In the genomic region with DNA sequence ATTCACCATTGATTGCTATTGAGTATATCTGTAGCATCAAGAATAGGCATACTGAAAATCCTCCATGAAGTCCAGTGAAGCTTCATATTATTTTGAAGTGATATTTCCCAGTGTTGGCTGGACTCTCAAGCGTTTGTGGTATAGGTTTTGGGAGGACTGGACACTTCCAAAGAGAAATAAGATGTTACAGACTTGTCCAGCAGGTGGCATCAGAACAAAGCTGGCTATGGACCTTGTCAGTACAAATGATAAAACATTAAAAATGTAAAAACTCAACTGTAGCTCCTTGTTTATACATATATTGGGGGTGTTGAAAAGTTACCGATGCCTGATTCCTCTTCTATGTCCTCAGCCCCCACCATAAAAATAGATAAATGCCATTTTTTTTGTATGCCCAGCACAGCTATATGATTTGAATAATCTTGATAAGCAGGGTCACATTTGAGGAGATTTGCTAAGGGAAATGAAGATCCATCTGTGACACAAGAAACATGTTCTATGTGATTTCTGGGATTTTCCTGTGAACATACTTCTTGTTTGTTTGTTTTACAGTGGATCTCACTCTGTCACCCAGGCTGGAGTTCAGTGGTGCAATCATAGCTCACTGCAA, we compare ENCODE assay signal across 10 cellular contexts. TPM values are rescaled to one million over a fixed set of nuclear protein-coding genes. Genes with fewer than 3 reads are reported as not detected.
DNase-seq lines count a peak whose midpoint lies in the region; ATAC-seq, FAIRE-seq and TF ChIP-seq lines count a peak whose summit lies in the region.
"Had no signal": no experiment of that assay in that cellular context is flagged by ENCODE, and none has a peak within 500 bp of the region (broad histone marks: within the 10 kb centered on the region; RNA-seq: fewer than 3 reads in every experiment).

No MANE protein-coding gene starts in this region.

- H3K27ac Mint-ChIP-seq in astrocyte (ENCODE audit: unreplicated experiment) (no peak overlapping the region), type B pancreatic cell (no peak overlapping the region)

- no peaks in the 10 kb centered on the region for H3K27me3 ChIP-seq in astrocyte (ENCODE audit: insufficient read depth, low read length)
- H3K27me3 ChIP-seq: SJSA1 had no signal

- H3K9ac ChIP-seq in astrocyte (ENCODE audit: low read length) = no peak overlapping the region

- H4K20me1 ChIP-seq in astrocyte (ENCODE audit: insufficient read depth, low read length) = no peaks in the 10 kb centered on the region

- no peaks in the 10 kb centered on the region for H3K36me3 Mint-ChIP-seq in astrocyte (ENCODE audit: low read depth, unreplicated experiment)
- H3K36me3 Mint-ChIP-seq in type B pancreatic cell = no peaks in the 10 kb centered on the region
- H3K36me3 Mint-ChIP-seq: naive thymus-derived CD8-positive, alpha-beta T cell had no signal

- H2AFZ ChIP-seq in astrocyte (ENCODE audit: low read depth, low read length) = no peak overlapping the region

- H3K9me3 Mint-ChIP-seq in astrocyte (ENCODE audit: unreplicated experiment) (no peaks in the 10 kb centered on the region), type B pancreatic cell (no peaks in the 10 kb centered on the region)
- H3K9me3 Mint-ChIP-seq: naive thymus-derived CD8-positive, alpha-beta T cell had no signal

- H3K36me3 ChIP-seq in astrocyte (ENCODE audit: insufficient read depth, low read length) = no peaks in the 10 kb centered on the region
- H3K36me3 ChIP-seq: SJSA1 had no signal

- DNase-seq in AG20443 (ENCODE audit: low spot score) = peak; percentile 73
- DNase-seq in NCI-H1694 (lab: John Stamatoyannopoulos, UW) = peak; percentile 32
- DNase-seq in astrocyte (ENCODE audit: low read depth) = peak; percentile 27
- peak; percentile 65 for DNase-seq in inferior parietal cortex (ENCODE audit: extremely low spot score)
- DNase-seq in type B pancreatic cell (ENCODE audit: extremely low spot score, unreplicated experiment) = no peak

- no peak overlapping the region for H3K27ac ChIP-seq in astrocyte (ENCODE audit: low read depth, low read length)
- H3K27ac ChIP-seq: SJSA1 had no signal

- H3K4me1 Mint-ChIP-seq in astrocyte (ENCODE audit: low read depth, unreplicated experiment) (peaks cover 9% of the 10 kb centered on the region), type B pancreatic cell (ENCODE audit: unreplicated experiment) (no peaks in the 10 kb centered on the region)

- no peak overlapping the region for H3K4me3 ChIP-seq in astrocyte (ENCODE audit: insufficient read depth, low read depth, low read length)
- H3K4me3 ChIP-seq: SJSA1 had no signal

- no peak overlapping the region for H3K4me2 ChIP-seq in astrocyte (ENCODE audit: low read length)

- no peaks in the 10 kb centered on the region for H3K79me2 ChIP-seq in astrocyte (ENCODE audit: insufficient read depth, low read length)

- H3K9me3 ChIP-seq in astrocyte (ENCODE audit: insufficient read depth, low read depth, low read length) = no peaks in the 10 kb centered on the region
- H3K9me3 ChIP-seq: SJSA1 had no signal

- ATAC-seq in GM19455 (IDR thresholded peaks at IDR 0.05; ENCODE audit: unreplicated experiment) (no peak), GM18909 (IDR thresholded peaks at IDR 0.05; ENCODE audit: poor library complexity, unreplicated experiment) (no peak)
- ATAC-seq: naive thymus-derived CD8-positive, alpha-beta T cell had no signal

- no peaks in the 10 kb centered on the region for H3K4me1 ChIP-seq in astrocyte (ENCODE audit: insufficient read depth, low read length)
- H3K4me1 ChIP-seq: SJSA1 had no signal

- H3K4me3 Mint-ChIP-seq in astrocyte (ENCODE audit: unreplicated experiment) (no peak overlapping the region), type B pancreatic cell (no peak overlapping the region)
- H3K4me3 Mint-ChIP-seq: naive thymus-derived CD8-positive, alpha-beta T cell had no signal

- TF ChIP-seq CTCF in astrocyte (IDR thresholded peaks at IDR 0.05; ENCODE audit: insufficient read depth, low read depth, low read length) (peak; percentile 66), type B pancreatic cell (conservative IDR thresholded peaks at IDR 0.05) (peak; percentile 84)

- FAIRE-seq in G401.6 (lab: Jason Lieb, UNC) (peak; percentile 90), astrocyte (lab: Jason Lieb, UNC) (no peak)

- H3K27me3 Mint-ChIP-seq in astrocyte (ENCODE audit: low read depth, unreplicated experiment) = no peaks in the 10 kb centered on the region
- no peaks in the 10 kb centered on the region for H3K27me3 Mint-ChIP-seq in type B pancreatic cell
- H3K27me3 Mint-ChIP-seq: naive thymus-derived CD8-positive, alpha-beta T cell had no signal

RNA-seq across cellular contexts. Expression of a gene that starts 54.5 kb away (rescaled TPM):
- 0.36 TPM in 1 of 2 replicates, not detected in the other for total RNA-seq in astrocyte
- total RNA-seq in type B pancreatic cell (ENCODE audit: low replicate concordance) = not detected in 2 replicates
- total RNA-seq: naive thymus-derived CD8-positive, alpha-beta T cell; SJSA1 had no signal
